Comparison of ENCODE assay signal across 26 cellular contexts in genomic region chr2:225401001-225401400, GRCh38. TPM values are rescaled to one million over a fixed set of nuclear protein-coding genes. Genes with fewer than 3 reads are reported as not detected.
"Had no signal": no experiment of that assay in that cellular context is flagged by ENCODE, and none has a peak within 500 bp of the region (broad histone marks: within the 10 kb centered on the region; RNA-seq: fewer than 3 reads in every experiment).

No MANE protein-coding gene starts in this region.

- DNase-seq: dermis blood vessel endothelial cell; effector CD4-positive, alpha-beta T cell; heart right ventricle; islet precursor cell; mammary epithelial cell; naive thymus-derived CD4-positive, alpha-beta T cell; nephron progenitor cell; posterior cingulate gyrus; sigmoid colon; stimulated activated CD4-positive, alpha-beta T cell treated with anti-CD3 and anti-CD28 coated beads, Interleukin-2, amount 100 ng/mL, for 24 hours; stimulated activated CD4-positive, alpha-beta T cell treated with anti-CD3 and anti-CD28 coated beads, Interleukin-4, amount 100 ng/mL, for 4 hours; stimulated activated naive B cell treated with anti-CD40 and anti-IgM and Interleukin-4, amounts not matched to agents 10 μg/mL and 1 μg/mL and 100 μg/mL, for 72 hours; stimulated activated naive CD8-positive, alpha-beta T cell treated with anti-CD3 and anti-CD28 coated beads, Interleukin-15, amount 100 ng/mL, for 72 hours; testis; upper lobe of right lung had no signal

- H3K9me3 Mint-ChIP-seq: nephron progenitor cell; stimulated activated naive B cell treated with anti-CD40 and anti-IgM and Interleukin-4, amounts not matched to agents 10 μg/mL and 1 μg/mL and 100 μg/mL, for 72 hours; stimulated activated naive CD8-positive, alpha-beta T cell treated with anti-CD3 and anti-CD28 coated beads, Interleukin-15, amount 100 ng/mL, for 72 hours had no signal

- H3K36me3 Mint-ChIP-seq: naive thymus-derived CD4-positive, alpha-beta T cell; stimulated activated naive B cell treated with anti-CD40 and anti-IgM and Interleukin-4, amounts not matched to agents 10 μg/mL and 1 μg/mL and 100 μg/mL, for 72 hours had no signal

- H3K27ac Mint-ChIP-seq: naive thymus-derived CD4-positive, alpha-beta T cell; nephron progenitor cell; stimulated activated naive B cell treated with anti-CD40 and anti-IgM and Interleukin-4, amounts not matched to agents 10 μg/mL and 1 μg/mL and 100 μg/mL, for 72 hours; stimulated activated naive CD8-positive, alpha-beta T cell treated with anti-CD3 and anti-CD28 coated beads, Interleukin-15, amount 100 ng/mL, for 72 hours had no signal

- H3K4me3 Mint-ChIP-seq: naive thymus-derived CD4-positive, alpha-beta T cell; nephron progenitor cell; stimulated activated naive B cell treated with anti-CD40 and anti-IgM and Interleukin-4, amounts not matched to agents 10 μg/mL and 1 μg/mL and 100 μg/mL, for 72 hours; stimulated activated naive CD8-positive, alpha-beta T cell treated with anti-CD3 and anti-CD28 coated beads, Interleukin-15, amount 100 ng/mL, for 72 hours had no signal

- H3K27ac ChIP-seq: heart right ventricle, right atrium auricular region, sigmoid colon, skin epidermis, testis, tibial nerve, upper lobe of right lung, vagina had no signal

- H3K4me1 Mint-ChIP-seq: naive thymus-derived CD4-positive, alpha-beta T cell; nephron progenitor cell; stimulated activated naive B cell treated with anti-CD40 and anti-IgM and Interleukin-4, amounts not matched to agents 10 μg/mL and 1 μg/mL and 100 μg/mL, for 72 hours; stimulated activated naive CD8-positive, alpha-beta T cell treated with anti-CD3 and anti-CD28 coated beads, Interleukin-15, amount 100 ng/mL, for 72 hours had no signal

- ATAC-seq: heart right ventricle; left lobe of liver; naive thymus-derived CD4-positive, alpha-beta T cell; stimulated activated naive B cell treated with anti-CD40 and anti-IgM and Interleukin-4, amounts not matched to agents 10 μg/mL and 1 μg/mL and 100 μg/mL, for 72 hours; stimulated activated naive CD8-positive, alpha-beta T cell treated with anti-CD3 and anti-CD28 coated beads, Interleukin-15, amount 100 ng/mL, for 72 hours; upper lobe of right lung had no signal

RNA-seq across cellular contexts. Expression of gene NYAP2, which starts 1.5 kb away (rescaled TPM):
- total RNA-seq: dermis blood vessel endothelial cell, fibroblast of lung, glomerular endothelial cell, left lobe of liver, lower leg skin, mammary epithelial cell, mesenteric fat pad, osteocyte, pulmonary artery endothelial cell, right atrium auricular region had no signal
